In genomic region chr10:78815702-78816334, GRCh38 we compare ENCODE assay signal across 1 cellular context.
TF ChIP-seq lines count a peak whose summit lies in the region.

No MANE protein-coding gene starts in this region.

TF ChIP-seq in HepG2, 621 proteins besides CTCF, POLR2A, EP300 and RAD21 (continued from another document):
- TF ChIP-seq MAFF (IDR thresholded peaks at IDR 0.05; ENCODE audit: low read depth, low read length) = peak; percentile 70
- no peak for TF ChIP-seq ESRRA (CRISPR knock-in tag; IDR thresholded peaks at IDR 0.05; ENCODE audit: low read depth)
- TF ChIP-seq, protein P1, sequence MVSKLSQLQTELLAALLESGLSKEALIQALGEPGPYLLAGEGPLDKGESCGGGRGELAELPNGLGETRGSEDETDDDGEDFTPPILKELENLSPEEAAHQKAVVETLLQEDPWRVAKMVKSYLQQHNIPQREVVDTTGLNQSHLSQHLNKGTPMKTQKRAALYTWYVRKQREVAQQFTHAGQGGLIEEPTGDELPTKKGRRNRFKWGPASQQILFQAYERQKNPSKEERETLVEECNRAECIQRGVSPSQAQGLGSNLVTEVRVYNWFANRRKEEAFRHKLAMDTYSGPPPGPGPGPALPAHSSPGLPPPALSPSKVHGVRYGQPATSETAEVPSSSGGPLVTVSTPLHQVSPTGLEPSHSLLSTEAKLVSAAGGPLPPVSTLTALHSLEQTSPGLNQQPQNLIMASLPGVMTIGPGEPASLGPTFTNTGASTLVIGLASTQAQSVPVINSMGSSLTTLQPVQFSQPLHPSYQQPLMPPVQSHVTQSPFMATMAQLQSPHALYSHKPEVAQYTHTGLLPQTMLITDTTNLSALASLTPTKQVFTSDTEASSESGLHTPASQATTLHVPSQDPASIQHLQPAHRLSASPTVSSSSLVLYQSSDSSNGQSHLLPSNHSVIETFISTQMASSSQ (IDR thresholded peaks at IDR 0.05; ENCODE audit: low read depth) = peak; percentile 67
- TF ChIP-seq, protein P1 (CRISPR knock-in tag; IDR thresholded peaks at IDR 0.05; ENCODE audit: borderline replicate concordance) = no peak
